In the genomic region with DNA sequence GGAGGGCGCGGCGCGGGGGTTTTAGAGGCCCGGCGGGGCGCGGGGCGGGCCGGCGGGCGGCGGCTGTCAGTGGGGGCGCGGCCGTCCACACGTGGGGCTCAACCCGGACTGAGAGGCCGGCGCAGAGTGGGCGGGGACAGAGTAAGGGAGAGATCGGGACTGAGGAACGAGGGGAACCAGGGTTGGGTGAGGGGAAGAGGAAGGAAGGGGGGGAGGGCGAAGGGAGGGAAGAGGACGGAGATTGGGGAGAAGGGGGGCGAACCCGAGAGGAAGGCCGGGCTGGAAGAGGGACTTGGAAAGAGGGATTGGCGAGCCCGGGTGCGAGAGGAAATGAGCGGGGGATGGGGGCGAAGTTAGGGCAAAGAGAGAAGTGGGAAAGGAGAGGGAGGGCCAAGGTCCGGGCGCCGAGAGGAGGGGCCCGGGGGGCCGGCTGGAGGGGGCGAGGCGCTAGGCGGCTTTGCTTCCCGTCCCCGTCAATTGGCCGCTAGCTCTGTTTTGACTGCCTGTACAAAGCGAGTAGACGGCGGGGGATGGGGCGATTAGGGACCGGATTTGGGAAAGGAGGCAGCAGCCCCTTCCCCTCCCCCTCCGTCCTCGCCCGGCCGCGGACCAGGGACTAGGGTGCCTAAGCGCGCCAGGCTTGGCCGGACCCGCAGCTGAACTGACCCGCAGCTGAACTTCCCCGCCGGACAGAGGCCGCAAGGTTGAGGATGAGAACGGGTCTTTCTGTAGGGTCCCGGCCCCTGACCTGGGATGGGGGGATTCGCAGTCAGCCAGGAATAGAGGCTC, we compare ENCODE assay signal across 8 cellular contexts. TPM values are rescaled to one million over a fixed set of nuclear protein-coding genes. Genes with fewer than 3 reads are reported as not detected.
A peak's percentile ranks its signal among the peaks of the same experiment; 100 is the strongest.
DNase-seq lines count a peak whose midpoint lies in the region; ATAC-seq and TF ChIP-seq lines count a peak whose summit lies in the region.

No MANE protein-coding gene starts in this region.

- peaks cover 4% of the 10 kb centered on the region for H3K36me3 Mint-ChIP-seq in endothelial cell (ENCODE audit: low read depth, unreplicated experiment)
- no peaks in the 10 kb centered on the region for H3K36me3 Mint-ChIP-seq in activated CD4-positive, alpha-beta T cell treated with anti-CD3 and anti-CD28 coated beads, Interleukin-2, amount 10 ng/mL, durations not matched to agents 7 days and 5 days (ENCODE audit: low read depth)

- H3K4me3 ChIP-seq in mucosa of descending colon: no peak overlapping the region

- ATAC-seq in mucosa of descending colon (peak; percentile 69), HG03159 (IDR thresholded peaks at IDR 0.05; ENCODE audit: unreplicated experiment) (no peak)

- TF ChIP-seq CTCF in endothelial cell (IDR thresholded peaks at IDR 0.05; ENCODE audit: unreplicated experiment): no peak
- no peak for TF ChIP-seq CTCF in mucosa of descending colon (IDR thresholded peaks at IDR 0.05)

- peaks cover 10% of the 10 kb centered on the region for H3K4me1 ChIP-seq in mucosa of descending colon (ENCODE audit: low read depth)

- POLR2A ChIA-PET in activated CD4-positive, alpha-beta T cell treated with anti-CD3 and anti-CD28 coated beads, Interleukin-2, amount 10 ng/mL, durations not matched to agents 7 days and 5 days (lab: Charles Lee): no interaction called here

- H3K27ac Mint-ChIP-seq in endothelial cell (ENCODE audit: unreplicated experiment): no peak overlapping the region
- no peak overlapping the region for H3K27ac Mint-ChIP-seq in activated CD4-positive, alpha-beta T cell treated with anti-CD3 and anti-CD28 coated beads, Interleukin-2, amount 10 ng/mL, durations not matched to agents 7 days and 5 days

- CTCF ChIA-PET in activated CD4-positive, alpha-beta T cell treated with anti-CD3 and anti-CD28 coated beads, Interleukin-2, amount 10 ng/mL, durations not matched to agents 7 days and 5 days (lab: Charles Lee): interaction anchor here (0.6 kb wide), 1 partner anchor 106 kb away, joined by 3 read pairs; no protein-coding TSS in a partner anchor

- H3K9me3 ChIP-seq in mucosa of descending colon: no peaks in the 10 kb centered on the region

- DNase-seq in EL (peak; percentile 97), NCI-H345 treated with DMSO at 0.1 percent for 48 hours (lab: John Stamatoyannopoulos, UW; ENCODE audit: unreplicated experiment) (peak; percentile 39), endothelial cell (ENCODE audit: low spot score) (peak; percentile 76), mucosa of descending colon (peak; percentile 34 to 63 (median 60)), AG08395 (ENCODE audit: low spot score) (no peak), LoVo (ENCODE audit: low spot score) (no peak)
- no peak for DNase-seq in activated CD4-positive, alpha-beta T cell treated with anti-CD3 and anti-CD28 coated beads, Interleukin-2, amount 10 ng/mL, durations not matched to agents 7 days and 5 days

- peaks cover 5% of the 10 kb centered on the region for H3K27me3 Mint-ChIP-seq in endothelial cell (ENCODE audit: unreplicated experiment)
- peaks cover 47% of the 10 kb centered on the region for H3K27me3 Mint-ChIP-seq in activated CD4-positive, alpha-beta T cell treated with anti-CD3 and anti-CD28 coated beads, Interleukin-2, amount 10 ng/mL, durations not matched to agents 7 days and 5 days

- no peaks in the 10 kb centered on the region for H3K36me3 ChIP-seq in mucosa of descending colon (ENCODE audit: low read depth)

- peak overlapping the region; percentile 83 for H3K4me3 Mint-ChIP-seq in endothelial cell (ENCODE audit: unreplicated experiment)
- no peak overlapping the region for H3K4me3 Mint-ChIP-seq in activated CD4-positive, alpha-beta T cell treated with anti-CD3 and anti-CD28 coated beads, Interleukin-2, amount 10 ng/mL, durations not matched to agents 7 days and 5 days

- intact Hi-C loops in mucosa of descending colon (cut with DNase I, micrococcal nuclease): no loop called here

- H3K9me3 Mint-ChIP-seq in endothelial cell (ENCODE audit: unreplicated experiment): no peaks in the 10 kb centered on the region
- no peaks in the 10 kb centered on the region for H3K9me3 Mint-ChIP-seq in activated CD4-positive, alpha-beta T cell treated with anti-CD3 and anti-CD28 coated beads, Interleukin-2, amount 10 ng/mL, durations not matched to agents 7 days and 5 days

- H3K4me1 Mint-ChIP-seq in endothelial cell (ENCODE audit: unreplicated experiment): peaks cover 10% of the 10 kb centered on the region
- no peaks in the 10 kb centered on the region for H3K4me1 Mint-ChIP-seq in activated CD4-positive, alpha-beta T cell treated with anti-CD3 and anti-CD28 coated beads, Interleukin-2, amount 10 ng/mL, durations not matched to agents 7 days and 5 days

RNA-seq across cellular contexts. Expression of gene FBN2, which starts 0.4 kb away (rescaled TPM):
- total RNA-seq in endothelial cell (ENCODE audit: unreplicated experiment) (106 TPM), mucosa of descending colon (1 to 10 TPM; 1.0 to 5.8 (median 1.6) TPM)
- not detected for total RNA-seq in activated CD4-positive, alpha-beta T cell treated with anti-CD3 and anti-CD28 coated beads, Interleukin-2, amount 10 ng/mL, durations not matched to agents 7 days and 5 days

Comparison
In these comparisons a context has a peak if more than half of its experiments do, and no peak if none do; other contexts are left out.
1. DNase-seq: peak in EL (single experiment), NCI-H345 treated with DMSO at 0.1 percent for 48 hours (single experiment), endothelial cell (single experiment) and mucosa of descending colon (3 of 3); none in activated CD4-positive, alpha-beta T cell treated with anti-CD3 and anti-CD28 coated beads, Interleukin-2, amount 10 ng/mL, durations not matched to agents 7 days and 5 days (single experiment), AG08395 (single experiment) and LoVo (single experiment).
2. RNA of gene FBN2, which starts 0.4 kb away (total RNA-seq): 106 TPM in endothelial cell (single experiment); 1.0 to 5.8 TPM in mucosa of descending colon and not detected in activated CD4-positive, alpha-beta T cell treated with anti-CD3 and anti-CD28 coated beads, Interleukin-2, amount 10 ng/mL, durations not matched to agents 7 days and 5 days; every median in the first group is over 10 times any median in the second.